Comparison of ENCODE assay signal across 20 cellular contexts in genomic region chr7:33597181-33597580, GRCh38.
DNase-seq lines count a peak whose midpoint lies in the region; ATAC-seq, FAIRE-seq and TF ChIP-seq lines count a peak whose summit lies in the region.
"Had no signal": no experiment of that assay in that cellular context is flagged by ENCODE, and none has a peak within 500 bp of the region (broad histone marks: within the 10 kb centered on the region; RNA-seq: fewer than 3 reads in every experiment).

No MANE protein-coding gene starts in this region.

- H3K9ac ChIP-seq in subcutaneous abdominal adipose tissue (ENCODE audit: low read length in 5 of 5), result no peak overlapping the region
- H3K9ac ChIP-seq: GM23248 had no signal

- H3K27me3 Mint-ChIP-seq in natural killer cell (ENCODE audit: low read depth in 2 of 2), result no peaks in the 10 kb centered on the region
- H3K27me3 Mint-ChIP-seq: CD4-positive, alpha-beta memory T cell had no signal

- H3K36me3 ChIP-seq in RWPE2 (ENCODE audit: low read depth) (no peaks in the 10 kb centered on the region), bronchial epithelial cell (ENCODE audit: control insufficient read depth, insufficient read depth, low read length) (no peaks in the 10 kb centered on the region), subcutaneous abdominal adipose tissue (ENCODE audit: control insufficient read depth in 5 of 5, insufficient read depth in 5 of 5, low read length in 5 of 5) (no peaks in the 10 kb centered on the region)

- FAIRE-seq in bronchial epithelial cell (lab: Jason Lieb, UNC), result no peak
- FAIRE-seq: GM12891, GM18507, H1 had no signal

- intact Hi-C loops in natural killer cell (cut with micrococcal nuclease), result no loop called here

- H3K27me3 ChIP-seq in RWPE2 (ENCODE audit: insufficient read depth, poor library complexity, severe bottlenecking) (no peaks in the 10 kb centered on the region), bronchial epithelial cell (ENCODE audit: control insufficient read depth, insufficient read depth, low read length) (no peaks in the 10 kb centered on the region), foreskin keratinocyte (no peaks in the 10 kb centered on the region), subcutaneous abdominal adipose tissue (ENCODE audit: control insufficient read depth in 5 of 5, insufficient read depth in 4 of 5, low read length in 5 of 5) (no peaks in the 10 kb centered on the region)

- peaks cover 0 to 10% of the 10 kb centered on the region in 2 donors for H3K4me1 Mint-ChIP-seq in natural killer cell

- H3K27ac Mint-ChIP-seq in natural killer cell, result no peak overlapping the region
- H3K27ac Mint-ChIP-seq: CD4-positive, alpha-beta memory T cell had no signal

- H3K27ac ChIP-seq in RWPE2 (ENCODE audit: poor library complexity, severe bottlenecking), result peak overlapping the region; percentile 30
- H3K27ac ChIP-seq in foreskin keratinocyte, result no peak overlapping the region
- peak overlapping the region; percentile 54 for H3K27ac ChIP-seq in subcutaneous abdominal adipose tissue (ENCODE audit: low read depth, low read length)
- H3K27ac ChIP-seq: GM23248 had no signal

- ATAC-seq in RWPE2 (ENCODE audit: low read depth) (peak; percentile 36; the same call in 1 of the 3 replicates), foreskin keratinocyte (peak; percentile 36), natural killer cell (no peak), HG02763 (IDR thresholded peaks at IDR 0.05; ENCODE audit: unreplicated experiment) (no peak), GM21529 (IDR thresholded peaks at IDR 0.05; ENCODE audit: unreplicated experiment) (no peak)

- H3K4me3 ChIP-seq in RWPE2 (ENCODE audit: severe bottlenecking) (no peak overlapping the region), bronchial epithelial cell (ENCODE audit: low read depth, low read length) (no peak overlapping the region), subcutaneous abdominal adipose tissue (ENCODE audit: low read depth in 1 of 5, low read length in 5 of 5) (no peak overlapping the region)
- H3K4me3 ChIP-seq: GM23248 had no signal

- H3K4me1 ChIP-seq in RWPE2 (ENCODE audit: insufficient read depth, poor library complexity, severe bottlenecking) (peaks cover 12% of the 10 kb centered on the region), foreskin keratinocyte (peaks cover 14% of the 10 kb centered on the region), subcutaneous abdominal adipose tissue (ENCODE audit: control insufficient read depth in 5 of 5, insufficient read depth in 5 of 5, low read length in 5 of 5) (peaks cover 0 to 32% (median 15%) of the 10 kb centered on the region in 5 donors)

- DNase-seq in RWPE2 (ENCODE audit: low spot score) (no peak), bronchial epithelial cell (ENCODE audit: low read depth) (peak; percentile 66), foreskin keratinocyte (peak; percentile 37 to 64), natural killer cell (no peak)
- DNase-seq: C1 segment of cervical spinal cord; Calu3; CD4-positive, alpha-beta memory T cell; COR-L47; DMS53; DMS79 treated with DMSO at 0.1 percent for 48 hours; GF-D8; GM23248; H7; HCEC 1CT had no signal

- TF ChIP-seq CTCF in RWPE2 (IDR thresholded peaks at IDR 0.05; ENCODE audit: poor library complexity, severe bottlenecking) (no peak), bronchial epithelial cell (IDR thresholded peaks at IDR 0.05; ENCODE audit: insufficient read depth, low read length, severe bottlenecking) (no peak), foreskin keratinocyte (conservative IDR thresholded peaks at IDR 0.05) (no peak), natural killer cell (IDR thresholded peaks at IDR 0.05) (no peak)

- no peak overlapping the region for H3K4me3 Mint-ChIP-seq in natural killer cell
- H3K4me3 Mint-ChIP-seq: CD4-positive, alpha-beta memory T cell had no signal

- peaks cover 0 to 3% of the 10 kb centered on the region in 2 donors for H3K9me3 Mint-ChIP-seq in natural killer cell

- no peaks in the 10 kb centered on the region for H3K9me3 ChIP-seq in RWPE2 (ENCODE audit: severe bottlenecking)
- H3K9me3 ChIP-seq in subcutaneous abdominal adipose tissue (ENCODE audit: control insufficient read depth in 5 of 5, low read length in 5 of 5), result no peaks in the 10 kb centered on the region

- H3K36me3 Mint-ChIP-seq in natural killer cell, result peaks cover 20% of the 10 kb centered on the region

Comparison
In these comparisons a context has a peak if more than half of its experiments do, and no peak if none do; other contexts are left out.
1. ATAC-seq: peak in RWPE2 (single experiment) and foreskin keratinocyte (single experiment); none in natural killer cell (0 of 3), HG02763 (single experiment) and GM21529 (single experiment).
2. DNase-seq: peak in bronchial epithelial cell (single experiment) and foreskin keratinocyte (2 of 2); none in RWPE2 (single experiment) and natural killer cell (single experiment).